ENCODE assay signal across 32 cellular contexts in genomic region chr17:44754276-44754675, GRCh38.
"Had no signal": no experiment of that assay in that cellular context is flagged by ENCODE, and none has a peak within 500 bp of the region (broad histone marks: within the 10 kb centered on the region; RNA-seq: fewer than 3 reads in every experiment).

No MANE protein-coding gene starts in this region.

- H3K36me3 ChIP-seq: Peyer's patch had no signal

- FAIRE-seq: bronchial epithelial cell, TTC549 had no signal

- H3K27ac Mint-ChIP-seq: activated CD4-positive, alpha-beta T cell treated with anti-CD3 and anti-CD28 coated beads, Interleukin-2, amount 10 ng/mL, durations not matched to agents 24 days and 14 days; activated CD8-positive, alpha-beta T cell treated with anti-CD3 and anti-CD28 coated beads, Interleukin-2, amount 10 ng/mL, durations not matched to agents 7 days and 5 days; activated naive CD4-positive, alpha-beta T cell treated with anti-CD3 and anti-CD28 coated beads, Interleukin-2, amount 50 U/mL, for 24 hours; activated naive CD8-positive, alpha-beta T cell treated with anti-CD3 and anti-CD28 coated beads, Interleukin-2, amount 50 U/mL, for 24 hours; activated T-cell treated with anti-CD3 and anti-CD28 coated beads, Interleukin-2, amount 50 U/mL, for 24 hours; activated T-helper 2 cell treated with anti-CD3 and anti-CD28 coated beads, Interferon-gamma antibody, Interleukin-2, Interleukin-4, amounts not matched to agents 10 μg/mL and 5 μg/mL and 100 μg/mL, durations not matched to agents 14 hours and 24 hours and 36 hours; brain; T-helper 2 cell treated with Interferon-gamma antibody and Interleukin-4, amounts not matched to agents 5 μg/mL and 100 μg/mL, for 36 hours had no signal

- H3K9me3 Mint-ChIP-seq: activated CD4-positive, alpha-beta T cell treated with anti-CD3 and anti-CD28 coated beads, Interleukin-2, amount 10 ng/mL, durations not matched to agents 24 days and 14 days; activated naive CD4-positive, alpha-beta T cell treated with anti-CD3 and anti-CD28 coated beads, Interleukin-2, amount 50 U/mL, for 24 hours; activated naive CD8-positive, alpha-beta T cell treated with anti-CD3 and anti-CD28 coated beads, Interleukin-2, amount 50 U/mL, for 24 hours; activated T-cell treated with anti-CD3 and anti-CD28 coated beads, Interleukin-2, amount 50 U/mL, for 24 hours; activated T-helper 2 cell treated with anti-CD3 and anti-CD28 coated beads, Interferon-gamma antibody, Interleukin-2, Interleukin-4, amounts not matched to agents 10 μg/mL and 5 μg/mL and 100 μg/mL, durations not matched to agents 14 hours and 24 hours and 36 hours; brain; T-helper 2 cell treated with Interferon-gamma antibody and Interleukin-4, amounts not matched to agents 5 μg/mL and 100 μg/mL, for 36 hours had no signal

- H3K4me1 Mint-ChIP-seq: activated CD4-positive, alpha-beta T cell treated with anti-CD3 and anti-CD28 coated beads, Interleukin-2, amount 10 ng/mL, durations not matched to agents 24 days and 14 days; activated naive CD4-positive, alpha-beta T cell treated with anti-CD3 and anti-CD28 coated beads, Interleukin-2, amount 50 U/mL, for 24 hours; activated naive CD8-positive, alpha-beta T cell treated with anti-CD3 and anti-CD28 coated beads, Interleukin-2, amount 50 U/mL, for 24 hours had no signal

- H3K4me3 ChIP-seq: MG63, Peyer's patch, SJCRH30, SK-N-MC had no signal

- DNase-seq: activated CD4-positive, alpha-beta T cell treated with anti-CD3 and anti-CD28 coated beads, Interleukin-2, amount 10 ng/mL, durations not matched to agents 24 days and 14 days; activated CD4-positive, alpha-beta T cell treated with anti-CD3 and anti-CD28 coated beads, Interleukin-2, amount 50 U/mL, for 48 hours; activated CD8-positive, alpha-beta T cell treated with anti-CD3 and anti-CD28 coated beads, Interleukin-2, amount 10 ng/mL, durations not matched to agents 7 days and 5 days; activated gamma-delta T cell; activated naive CD4-positive, alpha-beta T cell treated with Interleukin-2 at 50 U/mL for 16 hours; activated naive CD8-positive, alpha-beta T cell treated with anti-CD3 and anti-CD28 coated beads, Interleukin-2, amount 50 U/mL, for 24 hours; activated T-cell treated with anti-CD3 and anti-CD28 coated beads, Interleukin-2, amount 50 U/mL, for 24 hours; anterior cingulate cortex; caudate nucleus; cerebellar nuclear complex; MG63; NCI-H1048; NCI-H1105 treated with DMSO at 0.1 percent for 48 hours; NCI-H1436; NCI-H1694; NCI-H1930; NCI-H2081 treated with DMSO at 0.1 percent for 48 hours; NCI-H226; NCI-H446 treated with DMSO at 0.1 percent for 48 hours; NCI-H524; NCI-H69; Peyer's patch; RPMI8226; SHP77; SJCRH30 had no signal

- H3K27ac ChIP-seq: Peyer's patch, SJCRH30, SK-N-MC had no signal

- H3K4me3 Mint-ChIP-seq: activated CD4-positive, alpha-beta T cell treated with anti-CD3 and anti-CD28 coated beads, Interleukin-2, amount 10 ng/mL, durations not matched to agents 24 days and 14 days; activated CD8-positive, alpha-beta T cell treated with anti-CD3 and anti-CD28 coated beads, Interleukin-2, amount 10 ng/mL, durations not matched to agents 7 days and 5 days; activated naive CD4-positive, alpha-beta T cell treated with anti-CD3 and anti-CD28 coated beads, Interleukin-2, amount 50 U/mL, for 24 hours; activated naive CD8-positive, alpha-beta T cell treated with anti-CD3 and anti-CD28 coated beads, Interleukin-2, amount 50 U/mL, for 24 hours; activated T-cell treated with anti-CD3 and anti-CD28 coated beads, Interleukin-2, amount 50 U/mL, for 24 hours; T-helper 2 cell treated with Interferon-gamma antibody and Interleukin-4, amounts not matched to agents 5 μg/mL and 100 μg/mL, for 36 hours had no signal

- H3K9me3 ChIP-seq: MG63, Peyer's patch, SJCRH30 had no signal

- H3K36me3 Mint-ChIP-seq: brain had no signal

- ATAC-seq: activated CD8-positive, alpha-beta T cell treated with anti-CD3 and anti-CD28 coated beads, Interleukin-2, amount 10 ng/mL, durations not matched to agents 7 days and 5 days; activated naive CD8-positive, alpha-beta T cell treated with anti-CD3 and anti-CD28 coated beads, Interleukin-2, amount 50 U/mL, for 24 hours had no signal
